In the genomic region with DNA sequence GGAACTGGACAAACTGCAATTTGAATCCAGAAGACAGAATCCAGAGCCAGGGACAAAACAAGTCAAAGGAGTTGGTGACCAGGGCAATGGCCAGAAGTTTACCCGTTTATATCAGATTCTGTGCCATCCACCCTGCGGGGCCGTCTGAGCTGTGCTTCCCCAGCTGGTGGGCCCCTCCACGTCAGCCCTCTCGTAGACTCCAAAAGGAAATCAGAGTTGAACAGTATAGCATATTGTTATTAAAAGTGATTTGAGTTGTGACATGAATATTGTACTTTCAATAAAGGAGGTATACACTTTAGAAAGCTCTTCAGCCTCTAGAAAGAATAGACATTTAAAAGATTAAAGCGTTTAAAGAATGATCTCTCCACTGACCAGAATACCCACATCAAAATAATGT, we compare ENCODE assay signal across 1 cellular context.
TF ChIP-seq lines count a peak whose summit lies in the region.

No MANE protein-coding gene starts in this region.

TF ChIP-seq in endothelial cell of umbilical vein, 7 proteins besides CTCF, POLR2A, EP300 and RAD21:
- TF ChIP-seq GATA2 (IDR thresholded peaks at IDR 0.05; ENCODE audit: insufficient read depth, insufficient read length, low read depth, low read length) = no peak
- no peak for TF ChIP-seq MYC (IDR thresholded peaks at IDR 0.05; ENCODE audit: low read depth, low read length)
- TF ChIP-seq JUN (IDR thresholded peaks at IDR 0.05; ENCODE audit: borderline replicate concordance, insufficient read depth, insufficient read length, low read depth) = no peak
- no peak for TF ChIP-seq FOS (IDR thresholded peaks at IDR 0.05; ENCODE audit: borderline replicate concordance, insufficient read depth, low read length)
- TF ChIP-seq, protein P1, sequence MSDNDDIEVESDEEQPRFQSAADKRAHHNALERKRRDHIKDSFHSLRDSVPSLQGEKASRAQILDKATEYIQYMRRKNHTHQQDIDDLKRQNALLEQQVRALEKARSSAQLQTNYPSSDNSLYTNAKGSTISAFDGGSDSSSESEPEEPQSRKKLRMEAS (IDR thresholded peaks at IDR 0.05; ENCODE audit: insufficient read depth, insufficient read length) = no peak
- no peak for TF ChIP-seq POLR2AphosphoS5 (IDR thresholded peaks at IDR 0.05; ENCODE audit: insufficient read depth, low read depth, low read length)
